14 cellular contexts compared by ENCODE assay signal in the genomic region with DNA sequence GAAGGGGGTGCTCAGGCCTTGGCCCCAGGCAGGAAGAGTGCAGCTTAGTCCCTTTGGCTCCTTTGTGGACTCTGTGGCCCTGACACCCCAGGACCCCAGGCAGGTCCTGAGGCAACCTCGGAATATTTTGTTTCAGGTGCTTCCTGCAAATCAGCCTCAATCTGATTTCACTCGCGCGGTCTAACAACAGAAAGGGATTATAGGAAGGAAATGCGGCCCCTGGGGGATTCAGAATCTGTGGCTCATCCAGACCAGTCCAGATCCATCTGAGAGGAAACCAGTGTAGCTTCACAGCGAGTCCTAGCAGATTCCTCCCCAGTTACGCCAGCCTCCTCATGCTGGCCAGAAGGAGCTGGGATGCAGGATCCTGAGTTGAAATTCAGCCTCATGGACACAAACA. TPM values are rescaled to one million over a fixed set of nuclear protein-coding genes. Genes with fewer than 3 reads are reported as not detected.
DNase-seq lines count a peak whose midpoint lies in the region; TF ChIP-seq lines count a peak whose summit lies in the region.
"Had no signal": no experiment of that assay in that cellular context is flagged by ENCODE, and none has a peak within 500 bp of the region (broad histone marks: within the 10 kb centered on the region; RNA-seq: fewer than 3 reads in every experiment).

No MANE protein-coding gene starts in this region.

- H2BK5ac ChIP-seq in mesenchymal stem cell (ENCODE audit: low read depth, low read length, poor library complexity, severe bottlenecking) = no peak overlapping the region

- peak overlapping the region; percentile 46 for H2AFZ ChIP-seq in mesenchymal stem cell (ENCODE audit: low read depth, low read length)

- peak overlapping the region; percentile 75 for H3K9ac ChIP-seq in mesenchymal stem cell (ENCODE audit: low read length)

- H3K4me3 ChIP-seq in BE2C (ENCODE audit: low read depth, low read length) = no peak overlapping the region; the same call in 1 of the 2 replicates
- peak overlapping the region in 1 of 2 experiments; percentile 29 for H3K4me3 ChIP-seq in mesenchymal stem cell (ENCODE audit: insufficient read depth in 1 of 2, low read depth in 1 of 2, low read length in 2 of 2)
- no peak overlapping the region for H3K4me3 ChIP-seq in prostate gland
- H3K4me3 ChIP-seq: skin epidermis, upper lobe of right lung had no signal

- no peaks in the 10 kb centered on the region for H3K36me3 ChIP-seq in BE2C
- H3K36me3 ChIP-seq in mesenchymal stem cell (ENCODE audit: control insufficient read depth in 1 of 2, insufficient read depth in 2 of 2, low read depth in 1 of 2, low read length in 2 of 2) = no peaks in the 10 kb centered on the region
- H3K36me3 ChIP-seq in prostate gland = no peaks in the 10 kb centered on the region
- H3K36me3 ChIP-seq: upper lobe of right lung had no signal

- peak overlapping the region; percentile 44 for H3K27ac ChIP-seq in mesenchymal stem cell (ENCODE audit: low read length, poor library complexity, severe bottlenecking)
- H3K27ac ChIP-seq in prostate gland = no peak overlapping the region
- H3K27ac ChIP-seq in substantia nigra (ENCODE audit: low read depth, low read length, poor library complexity, severe bottlenecking) = no peak overlapping the region
- H3K27ac ChIP-seq: upper lobe of right lung had no signal

- 35% methylated on average over 7 of the region's 7 CpGs for whole genome bisulfite sequencing in mesenchymal stem cell
- WGBS in prostate gland = 66% methylated on average over 7 of the region's 7 CpGs

- peak overlapping the region in 1 of 2 experiments; percentile 97 for H3K4ac ChIP-seq in mesenchymal stem cell (ENCODE audit: low read depth in 1 of 2, low read length in 2 of 2)

- DNase-seq in BE2C (peak; percentile 77), M059J (ENCODE audit: low read depth) (peak; percentile 78), dermis microvascular lymphatic vessel endothelial cell (ENCODE audit: low read depth in 2 of 2) (peak; percentile 80 to 99), mesenchymal stem cell (peak; percentile 94), prostate gland (ENCODE audit: low spot score) (no peak), GM13977 (ENCODE audit: low spot score) (no peak), substantia nigra (lab: John Stamatoyannopoulos, UW) (no peak)
- DNase-seq in activated CD8-positive, alpha-beta memory T cell treated with anti-CD3 and anti-CD28 coated beads for 24 hours = no peak
- DNase-seq: activated T-cell treated with anti-CD3 and anti-CD28 coated beads, Interleukin-2, amount 50 U/mL, for 4 hours; naive B cell; NCI-H187; OCI-M1; upper lobe of right lung had no signal

- no peaks in the 10 kb centered on the region for H3K79me1 ChIP-seq in mesenchymal stem cell (replicated peaks; ENCODE audit: low read length, poor library complexity, severe bottlenecking)

- no peaks in the 10 kb centered on the region for H3K27me3 ChIP-seq in BE2C
- no peaks in the 10 kb centered on the region for H3K27me3 ChIP-seq in mesenchymal stem cell (ENCODE audit: control insufficient read depth in 1 of 2, insufficient read depth in 1 of 2, low read length in 2 of 2)
- H3K27me3 ChIP-seq in prostate gland (replicated peaks; ENCODE audit: insufficient read depth) = no peaks in the 10 kb centered on the region
- H3K27me3 ChIP-seq: upper lobe of right lung had no signal

- H3K18ac ChIP-seq in mesenchymal stem cell (ENCODE audit: low read depth in 1 of 2, low read length in 2 of 2) = peak overlapping the region; percentile 3 to 88

- H3K9me3 ChIP-seq in BE2C = no peaks in the 10 kb centered on the region
- H3K9me3 ChIP-seq in mesenchymal stem cell (ENCODE audit: control insufficient read depth, low read length) = no peaks in the 10 kb centered on the region
- no peaks in the 10 kb centered on the region for H3K9me3 ChIP-seq in prostate gland
- H3K9me3 ChIP-seq: upper lobe of right lung had no signal

- H3K4me1 ChIP-seq in BE2C = peaks cover 4% of the 10 kb centered on the region; the same call in 1 of the 2 replicates
- H3K4me1 ChIP-seq in mesenchymal stem cell (ENCODE audit: control insufficient read depth, insufficient read depth, low read depth, low read length) = peaks cover 2% of the 10 kb centered on the region
- H3K4me1 ChIP-seq in prostate gland (replicated peaks) = no peaks in the 10 kb centered on the region

- H4K91ac ChIP-seq in mesenchymal stem cell (ENCODE audit: low read length) = peak overlapping the region; percentile 16

- intact Hi-C loops in prostate gland (cut with DNase I) = no loop called here

- H2BK120ac ChIP-seq in mesenchymal stem cell (ENCODE audit: low read depth, low read length) = no peak overlapping the region

- in situ Hi-C loops in GM13977 (cut with MboI; ENCODE audit: low pct_unique_long_range_greater_than_20kb, low sequenced_read_pairs, unreplicated experiment) = no loop called here

- TF ChIP-seq CTCF in BE2C (IDR thresholded peaks at IDR 0.05; ENCODE audit: low read depth, low read length) (no peak), prostate gland (IDR thresholded peaks at IDR 0.05) (no peak), GM13977 (IDR thresholded peaks at IDR 0.05; ENCODE audit: extremely low read depth, insufficient read depth, missing control alignments) (no peak)

- no peak for TF ChIP-seq POLR2A in prostate gland (IDR thresholded peaks at IDR 0.05)

- peak overlapping the region; percentile 3 for H4K8ac ChIP-seq in mesenchymal stem cell (ENCODE audit: low read length)

- no peak overlapping the region for H2AK5ac ChIP-seq in mesenchymal stem cell (ENCODE audit: low read length, severe bottlenecking)

- peak overlapping the region; percentile 30 for H2BK15ac ChIP-seq in mesenchymal stem cell (ENCODE audit: low read depth, poor library complexity, severe bottlenecking)

- no peak overlapping the region for H3K4me2 ChIP-seq in mesenchymal stem cell (ENCODE audit: low read length, poor library complexity, severe bottlenecking)

- H3K14ac ChIP-seq in mesenchymal stem cell (ENCODE audit: low read length in 2 of 2) = peak overlapping the region in 1 of 2 experiments; percentile 87

- peak overlapping the region; percentile 9 to 87 for H2BK12ac ChIP-seq in mesenchymal stem cell (ENCODE audit: low read length in 2 of 2)

- H3K23ac ChIP-seq in mesenchymal stem cell (ENCODE audit: low read length in 2 of 2) = peak overlapping the region in 1 of 2 experiments; percentile 9

RNA-seq across cellular contexts. Expression of gene YWHAQ, which starts 59.5 kb away (rescaled TPM):
- polyA plus RNA-seq in BE2C (2012; ENCODE audit: insufficient read depth, insufficient read length, low read depth) = 536 TPM
- total RNA-seq in M059J (2014; rRNA removed; shearing (Covaris generic)) = 580 and 670 TPM in 2 replicates
- 188 and 199 TPM in 2 replicates for total RNA-seq in dermis microvascular lymphatic vessel endothelial cell
- polyA plus RNA-seq in mesenchymal stem cell (2013, experiment 1 of 2) = 317 TPM
- 324 TPM for polyA plus RNA-seq in mesenchymal stem cell (2013, experiment 2 of 2)
- total RNA-seq in prostate gland = 100 to 1,000 TPM; 208 to 248 TPM

Comparison
In these comparisons a context has a peak if more than half of its experiments do, and no peak if none do; other contexts are left out.
1. DNase-seq: peak in BE2C (single experiment), M059J (single experiment), dermis microvascular lymphatic vessel endothelial cell (2 of 2) and mesenchymal stem cell (single experiment); none in prostate gland (single experiment), activated CD8-positive, alpha-beta memory T cell treated with anti-CD3 and anti-CD28 coated beads for 24 hours (single experiment), GM13977 (single experiment) and substantia nigra (0 of 49).